Comparison of ENCODE assay signal across 9 cellular contexts in genomic region chr5:109191153-109191558, GRCh38.
A peak's percentile ranks its signal among the peaks of the same experiment; 100 is the strongest.
DNase-seq lines count a peak whose midpoint lies in the region; ATAC-seq and TF ChIP-seq lines count a peak whose summit lies in the region.
"Had no signal": no experiment of that assay in that cellular context is flagged by ENCODE, and none has a peak within 500 bp of the region (broad histone marks: within the 10 kb centered on the region; RNA-seq: fewer than 3 reads in every experiment).

No MANE protein-coding gene starts in this region.

- POLR2A ChIA-PET in CD4-positive, alpha-beta memory T cell (lab: Charles Lee; ENCODE audit: partially characterized antibody): no interaction called here

- no peaks in the 10 kb centered on the region for H3K27me3 Mint-ChIP-seq in T-helper 2 cell treated with Interferon-gamma antibody and Interleukin-4, amounts not matched to agents 5 μg/mL and 100 μg/mL, for 36 hours (ENCODE audit: low read depth)
- H3K27me3 Mint-ChIP-seq in memory B cell: no peaks in the 10 kb centered on the region
- H3K27me3 Mint-ChIP-seq in CD14-positive monocyte (ENCODE audit: low read depth in 3 of 3): peaks cover 0 to 2% (median 0%) of the 10 kb centered on the region in 3 donors
- no peaks in the 10 kb centered on the region for H3K27me3 Mint-ChIP-seq in CD4-positive, alpha-beta memory T cell

- ATAC-seq in GM18511 (IDR thresholded peaks at IDR 0.05; ENCODE audit: unreplicated experiment) (peak; percentile 78), HG02588 (IDR thresholded peaks at IDR 0.05; ENCODE audit: unreplicated experiment) (peak; percentile 75), memory B cell (ENCODE audit: low read depth) (peak; percentile 35)

- H3K9me3 Mint-ChIP-seq in T-helper 2 cell treated with Interferon-gamma antibody and Interleukin-4, amounts not matched to agents 5 μg/mL and 100 μg/mL, for 36 hours: no peaks in the 10 kb centered on the region
- H3K9me3 Mint-ChIP-seq in memory B cell: no peaks in the 10 kb centered on the region
- no peaks in the 10 kb centered on the region for H3K9me3 Mint-ChIP-seq in CD14-positive monocyte
- peaks cover 0 to 1% (median 0%) of the 10 kb centered on the region in 8 donors for H3K9me3 Mint-ChIP-seq in CD4-positive, alpha-beta memory T cell

- H3K36me3 Mint-ChIP-seq in T-helper 2 cell treated with Interferon-gamma antibody and Interleukin-4, amounts not matched to agents 5 μg/mL and 100 μg/mL, for 36 hours (ENCODE audit: low read depth): peaks cover 2% of the 10 kb centered on the region
- H3K36me3 Mint-ChIP-seq in memory B cell: peaks cover 9% of the 10 kb centered on the region
- H3K36me3 Mint-ChIP-seq in CD14-positive monocyte: peaks cover 14 to 17% of the 10 kb centered on the region in 2 donors
- peaks cover 3 to 5% of the 10 kb centered on the region in 2 donors for H3K36me3 Mint-ChIP-seq in CD4-positive, alpha-beta memory T cell

- H3K27ac ChIP-seq in CD4-positive, alpha-beta memory T cell (ENCODE audit: low read depth, low read length): no peak overlapping the region

- no peaks in the 10 kb centered on the region for H3K36me3 ChIP-seq in CD4-positive, alpha-beta memory T cell (ENCODE audit: insufficient read depth, low read length)

- intact Hi-C loops in CD14-positive monocyte (cut with micrococcal nuclease): no loop called here
- intact Hi-C loops in CD4-positive, alpha-beta memory T cell (cut with micrococcal nuclease): no loop called here

- no peaks in the 10 kb centered on the region for H3K27me3 ChIP-seq in CD4-positive, alpha-beta memory T cell (ENCODE audit: insufficient read depth, low read length)

- TF ChIP-seq CTCF in CD14-positive monocyte (IDR thresholded peaks at IDR 0.05): no peak

- CTCF ChIA-PET in CD4-positive, alpha-beta memory T cell (lab: Charles Lee; ENCODE audit: partially characterized antibody): no interaction called here

- no peak for DNase-seq in T-helper 2 cell treated with Interferon-gamma antibody and Interleukin-4, amounts not matched to agents 5 μg/mL and 100 μg/mL, for 36 hours (ENCODE audit: low spot score)
- DNase-seq in memory B cell (ENCODE audit: low spot score in 2 of 2) (no peak), CD14-positive monocyte (ENCODE audit: low spot score) (no peak), middle frontal gyrus (ENCODE audit: extremely low spot score, low spot score) (no peak)
- no peak for DNase-seq in CD4-positive, alpha-beta memory T cell
- DNase-seq in stimulated activated CD4-positive, alpha-beta T cell treated with anti-CD3 and anti-CD28 coated beads, Interleukin-15, amount 100 ng/mL, for 24 hours: no peak
- DNase-seq: cerebellar nuclear complex had no signal

- no peaks in the 10 kb centered on the region for H3K9me3 ChIP-seq in CD4-positive, alpha-beta memory T cell (ENCODE audit: control insufficient read depth in 1 of 2, low read length in 2 of 2)

- no peak overlapping the region for H3K4me3 ChIP-seq in CD4-positive, alpha-beta memory T cell (ENCODE audit: low read length in 2 of 2)

- H3K4me1 Mint-ChIP-seq in T-helper 2 cell treated with Interferon-gamma antibody and Interleukin-4, amounts not matched to agents 5 μg/mL and 100 μg/mL, for 36 hours (ENCODE audit: low read depth): peaks cover 8% of the 10 kb centered on the region
- no peaks in the 10 kb centered on the region for H3K4me1 Mint-ChIP-seq in memory B cell
- H3K4me1 Mint-ChIP-seq in CD14-positive monocyte: peaks cover 3% of the 10 kb centered on the region
- peaks cover 4 to 7% (median 4%) of the 10 kb centered on the region in 4 donors for H3K4me1 Mint-ChIP-seq in CD4-positive, alpha-beta memory T cell

- peaks cover 3% of the 10 kb centered on the region for H3K4me1 ChIP-seq in CD4-positive, alpha-beta memory T cell (ENCODE audit: insufficient read depth, low read length)

- H3K27ac Mint-ChIP-seq in T-helper 2 cell treated with Interferon-gamma antibody and Interleukin-4, amounts not matched to agents 5 μg/mL and 100 μg/mL, for 36 hours: peak overlapping the region; percentile 67
- no peak overlapping the region for H3K27ac Mint-ChIP-seq in memory B cell
- H3K27ac Mint-ChIP-seq in CD14-positive monocyte: no peak overlapping the region
- H3K27ac Mint-ChIP-seq in CD4-positive, alpha-beta memory T cell: peak overlapping the region in 2 of 7 donors; percentile 13 to 20

- H3K4me3 Mint-ChIP-seq in T-helper 2 cell treated with Interferon-gamma antibody and Interleukin-4, amounts not matched to agents 5 μg/mL and 100 μg/mL, for 36 hours: peak overlapping the region; percentile 50
- no peak overlapping the region for H3K4me3 Mint-ChIP-seq in memory B cell
- no peak overlapping the region for H3K4me3 Mint-ChIP-seq in CD14-positive monocyte
- no peak overlapping the region for H3K4me3 Mint-ChIP-seq in CD4-positive, alpha-beta memory T cell
